9 cellular contexts compared by ENCODE assay signal in the genomic region with DNA sequence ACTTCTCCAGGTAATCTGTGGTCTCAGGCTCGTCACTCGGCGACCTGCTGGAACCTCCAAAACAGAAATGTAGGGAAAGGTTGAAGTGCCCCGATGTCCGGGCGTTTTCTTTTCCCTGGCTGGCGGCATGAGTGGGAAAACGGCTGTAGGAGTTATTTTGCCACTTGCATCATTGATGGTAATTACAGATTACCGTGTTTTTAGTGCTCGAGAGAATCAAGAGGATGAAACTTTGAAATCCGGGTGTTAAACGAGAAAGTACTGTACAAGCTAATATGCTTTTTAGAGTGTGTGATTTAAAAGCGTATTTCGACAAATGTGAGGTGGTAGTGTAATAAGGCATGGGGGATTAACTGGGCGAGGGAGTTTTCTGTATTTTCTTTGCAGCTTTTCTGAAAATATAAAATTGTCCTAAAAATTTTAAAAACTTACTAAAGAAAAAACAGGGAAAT. TPM values are rescaled to one million over a fixed set of nuclear protein-coding genes. Genes with fewer than 3 reads are reported as not detected.
A peak's percentile ranks its signal among the peaks of the same experiment; 100 is the strongest.
DNase-seq lines count a peak whose midpoint lies in the region; ATAC-seq and TF ChIP-seq lines count a peak whose summit lies in the region.
"Had no signal": no experiment of that assay in that cellular context is flagged by ENCODE, and none has a peak within 500 bp of the region (broad histone marks: within the 10 kb centered on the region; RNA-seq: fewer than 3 reads in every experiment).

No MANE protein-coding gene starts in this region.

- H3K9me3 ChIP-seq in muscle layer of duodenum (ENCODE audit: control insufficient read depth in 1 of 2, low read length in 2 of 2): no peaks in the 10 kb centered on the region

- H3K27ac Mint-ChIP-seq in IgD-negative memory B cell: peak overlapping the region in 2 of 3 donors; percentile 10 to 21

- no peaks in the 10 kb centered on the region for H3K36me3 Mint-ChIP-seq in IgD-negative memory B cell

- CTCF ChIA-PET in AG04449 (lab: Yijun Ruan, JAX): interaction anchor here (0.7 to 1.2 kb wide), 2 partner anchors 18 to 153 kb away, joined by 3 read pairs; no protein-coding TSS in a partner anchor

- H3K9me3 Mint-ChIP-seq in IgD-negative memory B cell: no peaks in the 10 kb centered on the region

- ATAC-seq in GM19467 (IDR thresholded peaks at IDR 0.05; ENCODE audit: unreplicated experiment) (no peak), GM21825 (IDR thresholded peaks at IDR 0.05; ENCODE audit: unreplicated experiment) (no peak)

- H3K4me3 ChIP-seq in AG04449 (ENCODE audit: low read depth, low read length): peak overlapping the region; percentile 60
- H3K4me3 ChIP-seq in muscle layer of duodenum (ENCODE audit: low read depth in 1 of 2, low read length in 2 of 2): peak overlapping the region; percentile 42 to 71

- peaks cover 33% of the 10 kb centered on the region for H3K27me3 Mint-ChIP-seq in IgD-negative memory B cell

- H3K36me3 ChIP-seq in muscle layer of duodenum (ENCODE audit: control insufficient read depth in 1 of 2, insufficient read depth in 2 of 2, low read length in 2 of 2): no peaks in the 10 kb centered on the region

- no peak for DNase-seq in AG04449 (ENCODE audit: low read depth, low spot score)
- peak; percentile 16 for DNase-seq in cerebellum (ENCODE audit: low spot score)
- no peak for DNase-seq in germinal center (ENCODE audit: low spot score)
- DNase-seq in activated gamma-delta T cell (lab: John Stamatoyannopoulos, UW): no peak
- DNase-seq: OCI-M1 had no signal

- H3K27me3 ChIP-seq in muscle layer of duodenum (ENCODE audit: low read depth, low read length): no peaks in the 10 kb centered on the region

- POLR2A ChIA-PET in AG04449 (lab: Yijun Ruan, JAX): no interaction called here

- H3K4me1 Mint-ChIP-seq in IgD-negative memory B cell: peaks cover 0 to 15% (median 11%) of the 10 kb centered on the region in 3 donors

- no peak for TF ChIP-seq CTCF in AG04449 (IDR thresholded peaks at IDR 0.05; ENCODE audit: insufficient read depth, low read length, missing control alignments)

- H3K4me3 Mint-ChIP-seq in IgD-negative memory B cell: peak overlapping the region; percentile 55 to 92 (median 82)

- H3K27ac ChIP-seq in muscle layer of duodenum (ENCODE audit: low read length): no peak overlapping the region

- H3K4me1 ChIP-seq in muscle layer of duodenum (ENCODE audit: control insufficient read depth in 1 of 2, insufficient read depth in 2 of 2, low read length in 2 of 2): no peaks in the 10 kb centered on the region

RNA-seq across cellular contexts. Expression of gene GRHL1, which starts 0.8 kb away (rescaled TPM):
- polyA plus RNA-seq in IgD-negative memory B cell: 0.16 TPM
- 17.2 TPM for total RNA-seq in cerebellum
